18 cellular contexts compared by ENCODE assay signal in genomic region chr14:33629721-33630287, GRCh38.
"Had no signal": no experiment of that assay in that cellular context is flagged by ENCODE, and none has a peak within 500 bp of the region (broad histone marks: within the 10 kb centered on the region; RNA-seq: fewer than 3 reads in every experiment).

No MANE protein-coding gene starts in this region.

- H3K27ac ChIP-seq: SJCRH30 had no signal

- H3K27me3 ChIP-seq: MG63, SJCRH30 had no signal

- H3K36me3 ChIP-seq: MG63, SJCRH30 had no signal

- H3K4me1 ChIP-seq: SJCRH30 had no signal

- ATAC-seq: T-cell had no signal

- DNase-seq: IMR-90, Karpas-422, KG1, MG63, NCI-H1092 treated with DMSO at 0.1 percent for 48 hours, NCI-H1436 treated with DMSO at 0.1 percent for 48 hours, NCI-H1694, NCI-H187 treated with DMSO at 0.1 percent for 48 hours, NCI-H2029 treated with DMSO at 0.1 percent for 48 hours, NCI-H2227 treated with DMSO at 0.1 percent for 48 hours, NCI-H524 treated with DMSO at 0.1 percent for 48 hours, NCI-H69, NCI-H774, RPMI8226, SHP77 treated with DMSO at 0.1 percent for 48 hours, SJCRH30, SW 1271, T-cell had no signal

- H3K4me3 ChIP-seq: MG63, SJCRH30 had no signal

- H3K9me3 ChIP-seq: MG63, SJCRH30 had no signal
